Comparison of ENCODE assay signal across 9 cellular contexts in genomic region chr4:6688879-6689505, GRCh38. TPM values are rescaled to one million over a fixed set of nuclear protein-coding genes. Genes with fewer than 3 reads are reported as not detected.
A peak's percentile ranks its signal among the peaks of the same experiment; 100 is the strongest.
DNase-seq lines count a peak whose midpoint lies in the region; ATAC-seq and TF ChIP-seq lines count a peak whose summit lies in the region.
"Had no signal": no experiment of that assay in that cellular context is flagged by ENCODE, and none has a peak within 500 bp of the region (broad histone marks: within the 10 kb centered on the region; RNA-seq: fewer than 3 reads in every experiment).

No MANE protein-coding gene starts in this region.

- ATAC-seq in GM21786 (IDR thresholded peaks at IDR 0.05; ENCODE audit: unreplicated experiment), result peak; percentile 90
- peak; percentile 85 for ATAC-seq in activated CD8-positive, alpha-beta T cell treated with anti-CD3 and anti-CD28 coated beads for 36 hours

- H3K36me3 ChIP-seq in MM.1S (replicated peaks; ENCODE audit: insufficient read depth, low read length) (no peaks in the 10 kb centered on the region), neural progenitor cell (no peaks in the 10 kb centered on the region), transverse colon (no peaks in the 10 kb centered on the region)

- TF ChIP-seq POLR2A in transverse colon (IDR thresholded peaks at IDR 0.05), result no peak

- DNase-seq in COLO829 (ENCODE audit: low spot score) (peak; percentile 93), MM.1S (peak; percentile 21), neural progenitor cell (ENCODE audit: low spot score) (peak; percentile 31), transverse colon (peak; percentile 55), NCI-H2081 treated with DMSO at 0.1 percent for 48 hours (lab: John Stamatoyannopoulos, UW) (no peak)
- peak; percentile 96 for DNase-seq in activated CD8-positive, alpha-beta T cell treated with anti-CD3 and anti-CD28 coated beads for 36 hours
- DNase-seq in effector CD8-positive, alpha-beta T cell (lab: John Stamatoyannopoulos, UW), result peak; percentile 44

- H3F3A ChIP-seq in MM.1S (ENCODE audit: insufficient read depth, low read length) (no peaks in the 10 kb centered on the region), neural progenitor cell (ENCODE audit: low read depth) (no peaks in the 10 kb centered on the region)

- CTCF ChIA-PET in activated CD8-positive, alpha-beta T cell treated with anti-CD3 and anti-CD28 coated beads for 36 hours (lab: Charles Lee), result interaction anchor here (0.8 to 3.4 kb wide), 8 partner anchors 8 to 185 kb away, joined by 3 to 40 read pairs (median 4); partner anchors contain the start of gene MRFAP1L1

- POLR2A ChIA-PET in activated CD8-positive, alpha-beta T cell treated with anti-CD3 and anti-CD28 coated beads for 36 hours (lab: Charles Lee), result interaction anchor here (1.0 to 6.9 kb wide), 10 partner anchors 8 to 114 kb away, joined by 3 to 74 read pairs (median 4); partner anchors contain the start of genes BLOC1S4, MAN2B2 and MRFAP1L1

- no peaks in the 10 kb centered on the region for H3K9me3 ChIP-seq in MM.1S (replicated peaks; ENCODE audit: insufficient read depth, low read length)
- no peaks in the 10 kb centered on the region for H3K9me3 ChIP-seq in neural progenitor cell (ENCODE audit: low read depth)
- no peaks in the 10 kb centered on the region for H3K9me3 ChIP-seq in transverse colon

- H3K4me1 ChIP-seq in MM.1S (ENCODE audit: low read length) (no peaks in the 10 kb centered on the region), neural progenitor cell (no peaks in the 10 kb centered on the region), transverse colon (peaks cover 0 to 20% (median 10%) of the 10 kb centered on the region in 4 donors)

- H2AFZ ChIP-seq in MM.1S (ENCODE audit: low read length) (peak overlapping the region; percentile 35; the same call in 1 of the 2 replicates), neural progenitor cell (replicated peaks) (no peak overlapping the region)

- H3K79me2 ChIP-seq in MM.1S (ENCODE audit: low read length) (no peaks in the 10 kb centered on the region), neural progenitor cell (ENCODE audit: low read depth) (no peaks in the 10 kb centered on the region)

- peak overlapping the region; percentile 93 for H3K27ac Mint-ChIP-seq in activated CD8-positive, alpha-beta T cell treated with anti-CD3 and anti-CD28 coated beads for 36 hours
- H3K27ac Mint-ChIP-seq in neural progenitor cell, result peak overlapping the region; percentile 90

- H3K27ac ChIP-seq in MM.1S (ENCODE audit: low read length), result no peak overlapping the region
- H3K27ac ChIP-seq in neural progenitor cell, result no peak overlapping the region
- H3K27ac ChIP-seq in transverse colon, result peak overlapping the region; percentile 42 to 69 (median 51)
- H3K27ac ChIP-seq: KMS-11 had no signal

- TF ChIP-seq CTCF in MM.1S (IDR thresholded peaks at IDR 0.05; ENCODE audit: low read length), result no peak
- TF ChIP-seq CTCF in activated CD8-positive, alpha-beta T cell treated with anti-CD3 and anti-CD28 coated beads for 36 hours (IDR thresholded peaks at IDR 0.05), result no peak
- no peak for TF ChIP-seq CTCF in neural progenitor cell (IDR thresholded peaks at IDR 0.05)
- no peak for TF ChIP-seq CTCF in transverse colon (IDR thresholded peaks at IDR 0.05)

- no peak overlapping the region for H3K4me2 ChIP-seq in MM.1S (ENCODE audit: low read depth, low read length)
- H3K4me2 ChIP-seq in neural progenitor cell, result no peak overlapping the region
- H3K4me2 ChIP-seq: KMS-11 had no signal

- in situ Hi-C loops in transverse colon (cut with MboI; ENCODE audit: low pct_ligation_motif_present in 1 of 4, low pct_unique_long_range_greater_than_20kb in 1 of 4, low sequenced_read_pairs in 3 of 4), result no loop called here

- H3K27me3 ChIP-seq in MM.1S (replicated peaks; ENCODE audit: insufficient read depth, low read length) (peaks cover 24% of the 10 kb centered on the region), neural progenitor cell (no peaks in the 10 kb centered on the region), transverse colon (no peaks in the 10 kb centered on the region)

- no peaks in the 10 kb centered on the region for H3K9me2 ChIP-seq in MM.1S (replicated peaks; ENCODE audit: insufficient read depth, low read length)

- H3K9ac ChIP-seq in MM.1S (ENCODE audit: low read length), result no peak overlapping the region
- H3K9ac ChIP-seq in neural progenitor cell, result no peak overlapping the region
- H3K9ac ChIP-seq: KMS-11 had no signal

- intact Hi-C loops in activated CD8-positive, alpha-beta T cell treated with anti-CD3 and anti-CD28 coated beads for 36 hours (cut with micrococcal nuclease), result no loop called here
- intact Hi-C loops in transverse colon (cut with DNase I; ENCODE audit: low total_unique reads), result no loop called here

- no peaks in the 10 kb centered on the region for H3K27me3 Mint-ChIP-seq in activated CD8-positive, alpha-beta T cell treated with anti-CD3 and anti-CD28 coated beads for 36 hours
- peaks cover 10% of the 10 kb centered on the region for H3K27me3 Mint-ChIP-seq in neural progenitor cell (ENCODE audit: insufficient read depth, low read depth)

- WGBS in transverse colon (ENCODE audit: low coverage in 1 of 2), 2 donors, result 42% methylated on average over 23 of the region's 23 CpGs; no CpG with 5 or more reads in 1 of the 2 donors

- no peaks in the 10 kb centered on the region for H4K20me1 ChIP-seq in MM.1S (ENCODE audit: insufficient read depth, low read length)
- no peaks in the 10 kb centered on the region for H4K20me1 ChIP-seq in neural progenitor cell (ENCODE audit: low read depth)

- H3K4me3 Mint-ChIP-seq in activated CD8-positive, alpha-beta T cell treated with anti-CD3 and anti-CD28 coated beads for 36 hours, result peak overlapping the region; percentile 74
- H3K4me3 Mint-ChIP-seq in neural progenitor cell, result no peak overlapping the region

- TF ChIP-seq EP300 in transverse colon (IDR thresholded peaks at IDR 0.05; ENCODE audit: low read depth), result no peak

- H3K4me1 Mint-ChIP-seq in activated CD8-positive, alpha-beta T cell treated with anti-CD3 and anti-CD28 coated beads for 36 hours (ENCODE audit: low read depth), result peaks cover 70% of the 10 kb centered on the region
- peaks cover 23% of the 10 kb centered on the region for H3K4me1 Mint-ChIP-seq in neural progenitor cell

- H3K4me3 ChIP-seq in MM.1S (ENCODE audit: low read length) (no peak overlapping the region), neural progenitor cell (no peak overlapping the region), transverse colon (no peak overlapping the region)

- no peaks in the 10 kb centered on the region for H3K36me3 Mint-ChIP-seq in activated CD8-positive, alpha-beta T cell treated with anti-CD3 and anti-CD28 coated beads for 36 hours (ENCODE audit: low read depth)
- no peaks in the 10 kb centered on the region for H3K36me3 Mint-ChIP-seq in neural progenitor cell

- H3K9me3 Mint-ChIP-seq in activated CD8-positive, alpha-beta T cell treated with anti-CD3 and anti-CD28 coated beads for 36 hours, result no peaks in the 10 kb centered on the region
- peaks cover 13% of the 10 kb centered on the region for H3K9me3 Mint-ChIP-seq in neural progenitor cell

RNA-seq across cellular contexts. Expression of gene S100P, which starts 4.7 kb away (rescaled TPM):
- 1 to 10 TPM; 3.4 to 4.3 TPM for total RNA-seq in activated CD8-positive, alpha-beta T cell treated with anti-CD3 and anti-CD28 coated beads for 36 hours
- not detected in 2 replicates for total RNA-seq in neural progenitor cell (ENCODE audit: low replicate concordance)
- 1 to 10 TPM in 2 of 4 donors, not detected in 2; 7.5 to 7.8 TPM for total RNA-seq in transverse colon

RNA-seq across cellular contexts. Expression of gene MRFAP1L1, which starts 20.7 kb away (rescaled TPM):
- 10 to 100 TPM; 36.7 to 39.2 TPM for total RNA-seq in activated CD8-positive, alpha-beta T cell treated with anti-CD3 and anti-CD28 coated beads for 36 hours
- 90.6 and 141 TPM in 2 replicates for total RNA-seq in neural progenitor cell (ENCODE audit: low replicate concordance)
- total RNA-seq in transverse colon, result 10 to 100 TPM; 18.3 to 51.0 (median 30.3) TPM

RNA-seq across cellular contexts. Expression of gene BLOC1S4, which starts 27.0 kb away (rescaled TPM):
- total RNA-seq in activated CD8-positive, alpha-beta T cell treated with anti-CD3 and anti-CD28 coated beads for 36 hours, result 10 to 100 TPM; 19.1 to 21.8 TPM
- total RNA-seq in neural progenitor cell (ENCODE audit: low replicate concordance), result 10.5 and 24.6 TPM in 2 replicates
- total RNA-seq in transverse colon, result 10 to 100 TPM in 3 of 4 donors, under 1 TPM in 1; 1.00 to 18.8 (median 12.4) TPM

RNA-seq across cellular contexts. Expression of gene MRFAP1, which starts 48.5 kb away (rescaled TPM):
- total RNA-seq in activated CD8-positive, alpha-beta T cell treated with anti-CD3 and anti-CD28 coated beads for 36 hours, result 100 to 1,000 TPM; 106 to 107 TPM
- 162 and 178 TPM in 2 replicates for total RNA-seq in neural progenitor cell (ENCODE audit: low replicate concordance)
- 100 to 1,000 TPM in 3 of 4 donors, 10 to 100 TPM in 1; 96.3 to 229 (median 125) TPM for total RNA-seq in transverse colon

Comparison
In these comparisons a context has a peak if more than half of its experiments do, and no peak if none do; other contexts are left out.
1. H3K27ac ChIP-seq: peak in transverse colon (4 of 4); none in MM.1S (single experiment) and neural progenitor cell (single experiment).